In genomic region chr4:2689825-2690700, GRCh38 we compare ENCODE assay signal across 8 cellular contexts.
DNase-seq lines count a peak whose midpoint lies in the region; ATAC-seq and TF ChIP-seq lines count a peak whose summit lies in the region.

No MANE protein-coding gene starts in this region.

- H3K4me3 Mint-ChIP-seq in activated T-cell treated with anti-CD3 and anti-CD28 coated beads, Interleukin-2, amount 50 U/mL, for 24 hours: no peak overlapping the region
- H3K4me3 Mint-ChIP-seq in endothelial cell (ENCODE audit: unreplicated experiment) (no peak overlapping the region), nephron progenitor cell (no peak overlapping the region), neural progenitor cell (no peak overlapping the region)

- no peaks in the 10 kb centered on the region for H3K4me1 ChIP-seq in neural progenitor cell

- no peaks in the 10 kb centered on the region for H3K36me3 ChIP-seq in neural progenitor cell

- H3K9me3 Mint-ChIP-seq in activated T-cell treated with anti-CD3 and anti-CD28 coated beads, Interleukin-2, amount 50 U/mL, for 24 hours: no peaks in the 10 kb centered on the region
- H3K9me3 Mint-ChIP-seq in endothelial cell (ENCODE audit: unreplicated experiment) (no peaks in the 10 kb centered on the region), nephron progenitor cell (no peaks in the 10 kb centered on the region), neural progenitor cell (no peaks in the 10 kb centered on the region)

- no peaks in the 10 kb centered on the region for H3K9me3 ChIP-seq in neural progenitor cell (ENCODE audit: low read depth)

- no peaks in the 10 kb centered on the region for H3K27me3 Mint-ChIP-seq in activated T-cell treated with anti-CD3 and anti-CD28 coated beads, Interleukin-2, amount 50 U/mL, for 24 hours
- H3K27me3 Mint-ChIP-seq in endothelial cell (ENCODE audit: unreplicated experiment): peaks cover 14% of the 10 kb centered on the region
- no peaks in the 10 kb centered on the region for H3K27me3 Mint-ChIP-seq in nephron progenitor cell (ENCODE audit: low read depth, poor library complexity)
- H3K27me3 Mint-ChIP-seq in neural progenitor cell (ENCODE audit: insufficient read depth, low read depth): peaks cover 3% of the 10 kb centered on the region

- H3K27ac Mint-ChIP-seq in activated T-cell treated with anti-CD3 and anti-CD28 coated beads, Interleukin-2, amount 50 U/mL, for 24 hours: peak overlapping the region; percentile 92
- H3K27ac Mint-ChIP-seq in endothelial cell (ENCODE audit: unreplicated experiment) (no peak overlapping the region), nephron progenitor cell (no peak overlapping the region), neural progenitor cell (no peak overlapping the region)

- H3K27me3 ChIP-seq in neural progenitor cell: no peaks in the 10 kb centered on the region

- no peak overlapping the region for H3K9ac ChIP-seq in neural progenitor cell

- H2AFZ ChIP-seq in neural progenitor cell (replicated peaks): no peak overlapping the region

- TF ChIP-seq CTCF in endothelial cell (IDR thresholded peaks at IDR 0.05; ENCODE audit: unreplicated experiment): no peak
- no peak for TF ChIP-seq CTCF in nephron progenitor cell (IDR thresholded peaks at IDR 0.05)
- TF ChIP-seq CTCF in neural progenitor cell (IDR thresholded peaks at IDR 0.05): no peak

- no peak overlapping the region for H3K4me2 ChIP-seq in neural progenitor cell

- H3F3A ChIP-seq in neural progenitor cell (ENCODE audit: low read depth): no peaks in the 10 kb centered on the region

- peak; percentile 60 for DNase-seq in activated T-cell treated with anti-CD3 and anti-CD28 coated beads, Interleukin-2, amount 50 U/mL, for 24 hours
- DNase-seq in stimulated activated CD4-positive, alpha-beta T cell treated with anti-CD3 and anti-CD28 coated beads, Interleukin-4, amount 100 ng/mL, for 24 hours: peak; percentile 14
- DNase-seq in COLO668 (lab: John Stamatoyannopoulos, UW; ENCODE audit: unreplicated experiment): no peak
- DNase-seq in endothelial cell (ENCODE audit: low spot score): no peak
- no peak for DNase-seq in nephron progenitor cell
- DNase-seq in neural progenitor cell (ENCODE audit: low spot score): no peak

- no peak overlapping the region for H3K27ac ChIP-seq in neural progenitor cell

- peak; percentile 62 for ATAC-seq in GM18870 (IDR thresholded peaks at IDR 0.05; ENCODE audit: unreplicated experiment)
- ATAC-seq in HG03066 (IDR thresholded peaks at IDR 0.05; ENCODE audit: low read depth, unreplicated experiment): peak; percentile 73

- no peaks in the 10 kb centered on the region for H3K79me2 ChIP-seq in neural progenitor cell (ENCODE audit: low read depth)

- peaks cover 37% of the 10 kb centered on the region for H3K4me1 Mint-ChIP-seq in activated T-cell treated with anti-CD3 and anti-CD28 coated beads, Interleukin-2, amount 50 U/mL, for 24 hours (ENCODE audit: low read depth)
- H3K4me1 Mint-ChIP-seq in endothelial cell (ENCODE audit: unreplicated experiment) (no peaks in the 10 kb centered on the region), nephron progenitor cell (peaks cover 30% of the 10 kb centered on the region), neural progenitor cell (no peaks in the 10 kb centered on the region)

- peaks cover 20% of the 10 kb centered on the region for H4K20me1 ChIP-seq in neural progenitor cell (ENCODE audit: low read depth)

- H3K36me3 Mint-ChIP-seq in activated T-cell treated with anti-CD3 and anti-CD28 coated beads, Interleukin-2, amount 50 U/mL, for 24 hours (ENCODE audit: low read depth): peaks cover 96% of the 10 kb centered on the region
- H3K36me3 Mint-ChIP-seq in endothelial cell (ENCODE audit: low read depth, unreplicated experiment) (peaks cover 62% of the 10 kb centered on the region), nephron progenitor cell (ENCODE audit: low read depth) (peaks cover 82% of the 10 kb centered on the region), neural progenitor cell (peaks cover 39% of the 10 kb centered on the region)

- no peak overlapping the region for H3K4me3 ChIP-seq in neural progenitor cell

Comparison
In these comparisons a context has a peak if more than half of its experiments do, and no peak if none do; other contexts are left out.
1. DNase-seq: peak in activated T-cell treated with anti-CD3 and anti-CD28 coated beads, Interleukin-2, amount 50 U/mL, for 24 hours (single experiment) and stimulated activated CD4-positive, alpha-beta T cell treated with anti-CD3 and anti-CD28 coated beads, Interleukin-4, amount 100 ng/mL, for 24 hours (single experiment); none in COLO668 (single experiment), endothelial cell (single experiment), nephron progenitor cell (single experiment) and neural progenitor cell (single experiment).